24 cellular contexts compared by ENCODE assay signal in genomic region chr6:168162366-168162765, GRCh38.
A peak's percentile ranks its signal among the peaks of the same experiment; 100 is the strongest.
DNase-seq lines count a peak whose midpoint lies in the region; ATAC-seq and TF ChIP-seq lines count a peak whose summit lies in the region.
"Had no signal": no experiment of that assay in that cellular context is flagged by ENCODE, and none has a peak within 500 bp of the region (broad histone marks: within the 10 kb centered on the region; RNA-seq: fewer than 3 reads in every experiment).

No MANE protein-coding gene starts in this region.

- no peaks in the 10 kb centered on the region for H3K4me1 Mint-ChIP-seq in T-helper 17 cell
- H3K4me1 Mint-ChIP-seq: activated B cell treated with CpG ODN at 0.5 μM for 24 hours; activated naive CD8-positive, alpha-beta T cell treated with anti-CD3 and anti-CD28 coated beads, Interleukin-2, amount 10 ng/mL, durations not matched to agents 7 days and 5 days; central memory CD8-positive, alpha-beta T cell; naive B cell; stimulated activated naive B cell treated with anti-CD40 and anti-IgM and Interleukin-4, amounts not matched to agents 10 μg/mL and 1 μg/mL and 100 μg/mL, for 72 hours had no signal

- H3K4me3 Mint-ChIP-seq in T-helper 17 cell: no peak overlapping the region
- H3K4me3 Mint-ChIP-seq: activated B cell treated with CpG ODN at 0.5 μM for 24 hours; activated naive CD8-positive, alpha-beta T cell treated with anti-CD3 and anti-CD28 coated beads, Interleukin-2, amount 10 ng/mL, durations not matched to agents 7 days and 5 days; central memory CD8-positive, alpha-beta T cell; stimulated activated naive B cell treated with anti-CD40 and anti-IgM and Interleukin-4, amounts not matched to agents 10 μg/mL and 1 μg/mL and 100 μg/mL, for 72 hours had no signal

- no peak for TF ChIP-seq CTCF in RWPE2 (IDR thresholded peaks at IDR 0.05; ENCODE audit: poor library complexity, severe bottlenecking)

- no peaks in the 10 kb centered on the region for H3K27me3 ChIP-seq in H7 (ENCODE audit: control insufficient read depth, insufficient read depth, low read length)
- no peaks in the 10 kb centered on the region for H3K27me3 ChIP-seq in RWPE2 (ENCODE audit: insufficient read depth, poor library complexity, severe bottlenecking)
- H3K27me3 ChIP-seq: BLaER1, testis had no signal

- H3K36me3 ChIP-seq in H7 (replicated peaks; ENCODE audit: control insufficient read depth, insufficient read depth, low read length) (no peaks in the 10 kb centered on the region), RWPE2 (ENCODE audit: low read depth) (no peaks in the 10 kb centered on the region)
- H3K36me3 ChIP-seq: BLaER1 had no signal

- intact Hi-C loops in left ventricle myocardium superior (cut with micrococcal nuclease): no loop called here

- peak; percentile 69 for DNase-seq in DMS153 (lab: John Stamatoyannopoulos, UW)
- DNase-seq in H7: peak; percentile 19
- DNase-seq in RWPE2 (ENCODE audit: low spot score): no peak
- DNase-seq in mucosa of gallbladder (ENCODE audit: low spot score): peak; percentile 2
- no peak for DNase-seq in NCI-H1105 treated with DMSO at 0.1 percent for 48 hours (lab: John Stamatoyannopoulos, UW)
- no peak for DNase-seq in COR-L47 (lab: John Stamatoyannopoulos, UW)
- DNase-seq in T-helper 17 cell: no peak
- no peak for DNase-seq in left ventricle myocardium superior
- DNase-seq: activated B cell treated with CpG ODN at 0.5 μM for 24 hours; activated CD4-positive, alpha-beta T cell treated with anti-CD3 and anti-CD28 coated beads, Interleukin-2, amount 50 U/mL, for 4 hours; activated effector memory CD4-positive, alpha-beta T cell treated with Interleukin-2 at 50 U/mL for 16 hours; activated naive CD8-positive, alpha-beta T cell treated with anti-CD3 and anti-CD28 coated beads, Interleukin-2, amount 10 ng/mL, durations not matched to agents 7 days and 5 days; activated T-cell treated with anti-CD3 and anti-CD28 coated beads for 4 hours; naive B cell; NCI-H1105; NCI-H2081; occipital lobe; SK-N-SH; stimulated activated CD4-positive, alpha-beta T cell treated with anti-CD3 and anti-CD28 coated beads, Interleukin-4, amount 100 ng/mL, for 24 hours; stimulated activated naive B cell treated with anti-CD40 and anti-IgM and Interleukin-4, amounts not matched to agents 10 μg/mL and 1 μg/mL and 100 μg/mL, for 72 hours; T-helper 9 cell; testis had no signal

- H3K36me3 Mint-ChIP-seq in T-helper 17 cell (ENCODE audit: low read depth): no peaks in the 10 kb centered on the region
- H3K36me3 Mint-ChIP-seq: activated naive CD8-positive, alpha-beta T cell treated with anti-CD3 and anti-CD28 coated beads, Interleukin-2, amount 10 ng/mL, durations not matched to agents 7 days and 5 days; naive B cell; stimulated activated naive B cell treated with anti-CD40 and anti-IgM and Interleukin-4, amounts not matched to agents 10 μg/mL and 1 μg/mL and 100 μg/mL, for 72 hours had no signal

- no peak overlapping the region for H3K27ac Mint-ChIP-seq in T-helper 17 cell
- H3K27ac Mint-ChIP-seq: activated B cell treated with CpG ODN at 0.5 μM for 24 hours; activated naive CD8-positive, alpha-beta T cell treated with anti-CD3 and anti-CD28 coated beads, Interleukin-2, amount 10 ng/mL, durations not matched to agents 7 days and 5 days; naive B cell; stimulated activated naive B cell treated with anti-CD40 and anti-IgM and Interleukin-4, amounts not matched to agents 10 μg/mL and 1 μg/mL and 100 μg/mL, for 72 hours had no signal

- ATAC-seq in RWPE2 (ENCODE audit: low read depth) (0 out of 3 replicates have a peak, but pooled peaks have one; percentile 19), T-helper 17 cell (no peak), left ventricle myocardium superior (no peak)
- ATAC-seq: stimulated activated naive B cell treated with anti-CD40 and anti-IgM and Interleukin-4, amounts not matched to agents 10 μg/mL and 1 μg/mL and 100 μg/mL, for 72 hours had no signal

- H3K27me3 Mint-ChIP-seq in T-helper 17 cell: peaks cover 53% of the 10 kb centered on the region
- H3K27me3 Mint-ChIP-seq: activated B cell treated with CpG ODN at 0.5 μM for 24 hours had no signal

- H3K9me3 ChIP-seq in RWPE2 (ENCODE audit: severe bottlenecking): no peaks in the 10 kb centered on the region
- no peaks in the 10 kb centered on the region for H3K9me3 ChIP-seq in T-helper 17 cell (ENCODE audit: control insufficient read depth, low read length, poor library complexity, severe bottlenecking)
- H3K9me3 ChIP-seq: BLaER1, SK-N-SH, testis had no signal

- H3K4me1 ChIP-seq in RWPE2 (ENCODE audit: insufficient read depth, poor library complexity, severe bottlenecking): no peaks in the 10 kb centered on the region
- H3K4me1 ChIP-seq: BLaER1 had no signal

- no peak overlapping the region for H3K27ac ChIP-seq in RWPE2 (ENCODE audit: poor library complexity, severe bottlenecking)
- H3K27ac ChIP-seq: BLaER1, testis had no signal

- no peak overlapping the region for H3K4me3 ChIP-seq in H7 (ENCODE audit: insufficient read depth, low read depth, low read length)
- no peak overlapping the region for H3K4me3 ChIP-seq in RWPE2 (ENCODE audit: severe bottlenecking)
- H3K4me3 ChIP-seq: BLaER1, testis had no signal

Comparison
In these comparisons a context has a peak if more than half of its experiments do, and no peak if none do; other contexts are left out.
1. DNase-seq: peak in DMS153 (single experiment), H7 (single experiment) and mucosa of gallbladder (single experiment); none in RWPE2 (single experiment), NCI-H1105 treated with DMSO at 0.1 percent for 48 hours (single experiment), COR-L47 (single experiment), T-helper 17 cell (0 of 3) and left ventricle myocardium superior (single experiment).